Comparison of ENCODE assay signal across 1 cellular context in genomic region chr9:91193658-91194391, GRCh38.
TF ChIP-seq lines count a peak whose summit lies in the region.

No MANE protein-coding gene starts in this region.

TF ChIP-seq in K562, 482 proteins besides CTCF, POLR2A, EP300 and RAD21 (continued from another document and continues in another):
- TF ChIP-seq THAP7 (CRISPR knock-in tag; IDR thresholded peaks at IDR 0.05) (no peak), YY1 (IDR thresholded peaks at IDR 0.05; ENCODE audit: borderline replicate concordance in 1 of 3, control insufficient read depth in 1 of 3, extremely low read depth in 1 of 3, insufficient read depth in 3 of 3, insufficient read length in 1 of 3, insufficient replicate concordance in 2 of 3, low read depth in 1 of 3, low read length in 2 of 3) (peak in 2 of 3 experiments; percentile 19 to 30), LARP7 (IDR thresholded peaks at IDR 0.05) (no peak), ETS2 (tag; IDR thresholded peaks at IDR 0.05; ENCODE audit: borderline replicate concordance, poor library complexity, severe bottlenecking) (no peak), HES1 (IDR thresholded peaks at IDR 0.05; ENCODE audit: low read depth) (peak; percentile 79), HSF4 (CRISPR knock-in tag; IDR thresholded peaks at IDR 0.05; ENCODE audit: borderline replicate concordance) (peak; percentile 36; the same call in 1 of the 2 replicates), BCL6 (CRISPR knock-in tag; IDR thresholded peaks at IDR 0.05) (no peak), THRB (CRISPR knock-in tag; conservative IDR thresholded peaks at IDR 0.05) (no peak), NFIC (IDR thresholded peaks at IDR 0.05) (no peak; the same call in 1 of the 2 replicates), SAP30 (IDR thresholded peaks at IDR 0.05; ENCODE audit: borderline replicate concordance, insufficient read depth, low read depth, low read length, poor library complexity, severe bottlenecking) (peak; percentile 15), ATF3 (IDR thresholded peaks at IDR 0.05) (no peak; the same call in 1 of the 2 replicates), ATF3 (CRISPR knock-in tag; conservative IDR thresholded peaks at IDR 0.05) (no peak), KDM5B (IDR thresholded peaks at IDR 0.05; ENCODE audit: insufficient replicate concordance, low read depth, low read length) (peak; percentile 81), TCF15 (CRISPR knock-in tag; IDR thresholded peaks at IDR 0.05) (no peak), PBX2 (CRISPR knock-in tag; IDR thresholded peaks at IDR 0.05; ENCODE audit: low read depth) (no peak), PBX2 (tag; conservative IDR thresholded peaks at IDR 0.05; ENCODE audit: low read depth) (no peak), NONO (IDR thresholded peaks at IDR 0.05; ENCODE audit: low read depth in 2 of 2, low read length in 1 of 2) (no peak), MTF1 (CRISPR knock-in tag; IDR thresholded peaks at IDR 0.05; ENCODE audit: borderline replicate concordance) (no peak), GATA2 (CRISPR knock-in tag; IDR thresholded peaks at IDR 0.05) (peak; percentile 62), ARID3B (CRISPR knock-in tag; IDR thresholded peaks at IDR 0.05; ENCODE audit: borderline replicate concordance) (no peak), KDM1A (IDR thresholded peaks at IDR 0.05) (peak; percentile 81 to 86), LEF1 (IDR thresholded peaks at IDR 0.05) (0 out of 2 replicates have a peak, but pooled peaks have one; percentile 38), HNRNPK (IDR thresholded peaks at IDR 0.05; ENCODE audit: low read depth, low read length, poor library complexity, severe bottlenecking) (no peak), MAFK (IDR thresholded peaks at IDR 0.05; ENCODE audit: low read length) (no peak), NCOA1 (IDR thresholded peaks at IDR 0.05; ENCODE audit: low read depth) (peak; percentile 48; the same call in 1 of the 2 replicates), MCM2 (IDR thresholded peaks at IDR 0.05; ENCODE audit: low read depth) (no peak), BACH1 (tag; IDR thresholded peaks at IDR 0.05) (peak; percentile 44; the same call in 1 of the 2 replicates), FOSL1 (tag; conservative IDR thresholded peaks at IDR 0.05) (no peak; the same call in 1 of the 2 replicates), SMAD2 (IDR thresholded peaks at IDR 0.05; ENCODE audit: low read depth, low read length) (no peak), ZNF639 (CRISPR knock-in tag; conservative IDR thresholded peaks at IDR 0.05 in 1 of 2, IDR thresholded peaks at IDR 0.05 in 1 of 2) (peak in 1 of 2 experiments; percentile 58; a peak in 1 of 4 replicates), SIRT6 (IDR thresholded peaks at IDR 0.05; ENCODE audit: low read depth, low read length) (no peak), ZSCAN32 (CRISPR knock-in tag; IDR thresholded peaks at IDR 0.05) (no peak), RAD51 (IDR thresholded peaks at IDR 0.05; ENCODE audit: borderline replicate concordance, low read depth) (no peak), CBX2 (IDR thresholded peaks at IDR 0.05; ENCODE audit: insufficient read depth, low read length, poor library complexity, severe bottlenecking) (no peak), ESRRB (CRISPR knock-in tag; IDR thresholded peaks at IDR 0.05; ENCODE audit: borderline replicate concordance) (no peak), TCF7L2 (IDR thresholded peaks at IDR 0.05; ENCODE audit: low read depth, low read length) (no peak), ZNF311 (CRISPR knock-in tag; IDR thresholded peaks at IDR 0.05) (no peak; the same call in 1 of the 2 replicates), WHSC1 (IDR thresholded peaks at IDR 0.05; ENCODE audit: low read length) (no peak), HIVEP1 (CRISPR knock-in tag; IDR thresholded peaks at IDR 0.05) (0 out of 2 replicates have a peak, but pooled peaks have one; percentile 48), CCAR2 (IDR thresholded peaks at IDR 0.05; ENCODE audit: low read depth, low read length) (no peak), ETS1 (conservative IDR thresholded peaks at IDR 0.05; ENCODE audit: control insufficient read depth, low read depth, low read length) (peak; percentile 55; the same call in 1 of the 2 replicates), ZNF408 (CRISPR knock-in tag; IDR thresholded peaks at IDR 0.05; ENCODE audit: low read depth) (no peak), ZNF133 (CRISPR knock-in tag; IDR thresholded peaks at IDR 0.05) (no peak), GMEB1 (CRISPR knock-in tag; IDR thresholded peaks at IDR 0.05) (peak; percentile 78), PATZ1 (CRISPR knock-in tag; IDR thresholded peaks at IDR 0.05; ENCODE audit: borderline replicate concordance) (no peak; the same call in 1 of the 2 replicates), GTF2E2 (tag; IDR thresholded peaks at IDR 0.05) (no peak; the same call in 1 of the 2 replicates), MAFG (tag; conservative IDR thresholded peaks at IDR 0.05) (no peak; the same call in 1 of the 2 replicates), ATF1 (CRISPR knock-in tag; IDR thresholded peaks at IDR 0.05) (no peak), ATF1 (tag; IDR thresholded peaks at IDR 0.05) (peak; percentile 74), ZBTB8A (IDR thresholded peaks at IDR 0.05; ENCODE audit: partially characterized antibody) (no peak), PHTF2 (CRISPR knock-in tag; IDR thresholded peaks at IDR 0.05) (no peak), TBL1XR1 (IDR thresholded peaks at IDR 0.05; ENCODE audit: low read length in 2 of 2) (no peak), SMARCA5 (IDR thresholded peaks at IDR 0.05) (no peak), RUNX1 (IDR thresholded peaks at IDR 0.05; ENCODE audit: low read depth) (no peak)
